Comparison of ENCODE assay signal across 1 cellular context in the genomic region with DNA sequence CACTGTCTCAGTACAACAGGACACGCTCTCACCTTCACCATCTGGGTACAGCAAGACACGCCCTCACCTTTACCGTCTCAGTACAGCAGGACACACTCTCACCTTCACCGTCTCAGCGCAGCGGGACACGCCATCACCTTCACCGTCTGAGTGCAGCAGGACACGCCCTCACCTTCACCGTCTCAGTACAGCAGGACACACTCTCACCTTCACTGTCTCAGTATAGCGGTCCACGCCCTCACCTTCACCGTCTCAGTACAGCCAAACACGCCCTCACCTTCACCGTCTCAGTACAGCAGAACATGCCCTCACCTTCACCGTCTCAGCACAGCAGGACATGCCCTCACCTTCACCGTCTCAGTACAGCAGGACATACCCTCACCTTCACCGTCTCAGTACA.
TF ChIP-seq lines count a peak whose summit lies in the region.

No MANE protein-coding gene starts in this region.

TF ChIP-seq in WTC11, 78 proteins besides CTCF, POLR2A, EP300 and RAD21 (continued from another document):
- TF ChIP-seq CREM (CRISPR knock-in tag; IDR thresholded peaks at IDR 0.05) (no peak), SMAD3 (CRISPR knock-in tag; IDR thresholded peaks at IDR 0.05; ENCODE audit: borderline replicate concordance) (no peak), CREB1 (CRISPR knock-in tag; IDR thresholded peaks at IDR 0.05) (no peak), EMX1 (CRISPR knock-in tag; IDR thresholded peaks at IDR 0.05) (no peak)
- TF ChIP-seq, protein P1, sequence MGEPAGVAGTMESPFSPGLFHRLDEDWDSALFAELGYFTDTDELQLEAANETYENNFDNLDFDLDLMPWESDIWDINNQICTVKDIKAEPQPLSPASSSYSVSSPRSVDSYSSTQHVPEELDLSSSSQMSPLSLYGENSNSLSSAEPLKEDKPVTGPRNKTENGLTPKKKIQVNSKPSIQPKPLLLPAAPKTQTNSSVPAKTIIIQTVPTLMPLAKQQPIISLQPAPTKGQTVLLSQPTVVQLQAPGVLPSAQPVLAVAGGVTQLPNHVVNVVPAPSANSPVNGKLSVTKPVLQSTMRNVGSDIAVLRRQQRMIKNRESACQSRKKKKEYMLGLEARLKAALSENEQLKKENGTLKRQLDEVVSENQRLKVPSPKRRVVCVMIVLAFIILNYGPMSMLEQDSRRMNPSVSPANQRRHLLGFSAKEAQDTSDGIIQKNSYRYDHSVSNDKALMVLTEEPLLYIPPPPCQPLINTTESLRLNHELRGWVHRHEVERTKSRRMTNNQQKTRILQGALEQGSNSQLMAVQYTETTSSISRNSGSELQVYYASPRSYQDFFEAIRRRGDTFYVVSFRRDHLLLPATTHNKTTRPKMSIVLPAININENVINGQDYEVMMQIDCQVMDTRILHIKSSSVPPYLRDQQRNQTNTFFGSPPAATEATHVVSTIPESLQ (CRISPR knock-in tag; IDR thresholded peaks at IDR 0.05), result no peak
- TF ChIP-seq, protein P2, sequence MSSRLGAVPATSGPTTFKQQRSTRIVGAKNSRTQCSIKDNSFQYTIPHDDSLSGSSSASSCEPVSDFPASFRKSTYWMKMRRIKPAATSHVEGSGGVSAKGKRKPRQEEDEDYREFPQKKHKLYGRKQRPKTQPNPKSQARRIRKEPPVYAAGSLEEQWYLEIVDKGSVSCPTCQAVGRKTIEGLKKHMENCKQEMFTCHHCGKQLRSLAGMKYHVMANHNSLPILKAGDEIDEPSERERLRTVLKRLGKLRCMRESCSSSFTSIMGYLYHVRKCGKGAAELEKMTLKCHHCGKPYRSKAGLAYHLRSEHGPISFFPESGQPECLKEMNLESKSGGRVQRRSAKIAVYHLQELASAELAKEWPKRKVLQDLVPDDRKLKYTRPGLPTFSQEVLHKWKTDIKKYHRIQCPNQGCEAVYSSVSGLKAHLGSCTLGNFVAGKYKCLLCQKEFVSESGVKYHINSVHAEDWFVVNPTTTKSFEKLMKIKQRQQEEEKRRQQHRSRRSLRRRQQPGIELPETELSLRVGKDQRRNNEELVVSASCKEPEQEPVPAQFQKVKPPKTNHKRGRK (CRISPR knock-in tag; IDR thresholded peaks at IDR 0.05; ENCODE audit: borderline replicate concordance), result no peak
